Comparison of ENCODE assay signal across 10 cellular contexts in the genomic region with DNA sequence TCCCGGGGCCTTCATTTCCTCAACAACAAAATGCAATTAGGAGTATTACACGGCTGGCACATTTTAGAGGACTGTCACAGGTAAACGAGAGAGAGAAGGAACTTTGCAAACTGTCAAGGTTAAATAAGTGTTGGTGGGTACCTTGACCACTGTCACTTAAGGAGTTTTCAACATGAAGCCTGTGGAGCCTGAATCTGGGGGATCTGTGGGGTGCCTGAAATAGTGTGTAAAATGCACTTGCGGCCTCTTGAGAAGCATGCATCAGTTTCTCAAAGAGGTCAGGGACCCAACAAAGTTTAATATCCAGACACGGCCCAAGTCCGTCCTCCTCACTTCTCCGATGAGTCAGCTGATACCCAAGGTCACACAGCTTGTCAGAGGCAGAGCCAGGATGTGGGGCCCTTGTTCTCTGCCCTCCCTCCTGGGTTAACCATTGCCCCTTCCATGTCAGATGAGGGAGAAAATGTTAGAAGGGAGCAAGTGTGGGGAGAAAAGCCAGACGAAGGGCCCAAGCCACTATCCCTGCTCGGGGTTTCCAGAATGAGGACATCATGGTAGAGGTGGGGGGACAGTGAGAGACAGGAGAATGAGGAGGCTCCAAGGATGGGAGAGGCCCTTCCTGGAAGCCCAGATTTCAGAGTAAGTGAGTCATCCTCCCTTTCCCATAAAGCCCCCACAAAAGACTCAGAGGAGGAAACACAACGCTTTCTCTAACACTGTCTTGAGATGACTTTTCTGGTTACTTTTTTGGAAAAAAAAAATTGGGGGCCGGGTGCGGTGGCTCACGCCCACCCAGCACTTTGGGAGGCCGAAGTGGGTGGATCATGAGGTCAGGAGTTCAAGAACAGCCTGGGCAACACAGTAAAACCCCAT. TPM values are rescaled to one million over a fixed set of nuclear protein-coding genes. Genes with fewer than 3 reads are reported as not detected.
A peak's percentile ranks its signal among the peaks of the same experiment; 100 is the strongest.
DNase-seq lines count a peak whose midpoint lies in the region; ATAC-seq and TF ChIP-seq lines count a peak whose summit lies in the region.
"Had no signal": no experiment of that assay in that cellular context is flagged by ENCODE, and none has a peak within 500 bp of the region (broad histone marks: within the 10 kb centered on the region; RNA-seq: fewer than 3 reads in every experiment).

No MANE protein-coding gene starts in this region.

- H3K27ac Mint-ChIP-seq in CD8-positive, alpha-beta memory T cell, result peak overlapping the region in 1 of 8 donors; percentile 33
- H3K27ac Mint-ChIP-seq: IgD-negative memory B cell had no signal

- intact Hi-C loops in prostate gland (cut with DNase I), result no loop called here

- TF ChIP-seq CTCF in Peyer's patch (IDR thresholded peaks at IDR 0.05) (no peak), prostate gland (IDR thresholded peaks at IDR 0.05) (no peak), GM10266 (IDR thresholded peaks at IDR 0.05; ENCODE audit: control insufficient read depth, insufficient read depth, low read depth, missing control alignments) (no peak)

- no peak overlapping the region for H3K4me3 Mint-ChIP-seq in CD8-positive, alpha-beta memory T cell
- H3K4me3 Mint-ChIP-seq: IgD-negative memory B cell had no signal

- H3K36me3 ChIP-seq in CD8-positive, alpha-beta memory T cell (ENCODE audit: insufficient read depth, low read length), result no peaks in the 10 kb centered on the region
- no peaks in the 10 kb centered on the region for H3K36me3 ChIP-seq in Peyer's patch
- peaks cover 0 to 4% of the 10 kb centered on the region in 2 donors for H3K36me3 ChIP-seq in duodenal mucosa (ENCODE audit: control insufficient read depth in 1 of 2, insufficient read depth in 2 of 2, low read length in 2 of 2)
- no peaks in the 10 kb centered on the region for H3K36me3 ChIP-seq in prostate gland

- H3K4me1 Mint-ChIP-seq in CD8-positive, alpha-beta memory T cell, result peaks cover 7 to 14% (median 7%) of the 10 kb centered on the region in 3 donors

- no peak for ATAC-seq in GM19455 (IDR thresholded peaks at IDR 0.05; ENCODE audit: unreplicated experiment)
- no peak for ATAC-seq in GM18517 (IDR thresholded peaks at IDR 0.05; ENCODE audit: unreplicated experiment)
- ATAC-seq in GM21526 (IDR thresholded peaks at IDR 0.05; ENCODE audit: low FRiP score, unreplicated experiment), result no peak

- POLR2A ChIA-PET in CD8-positive, alpha-beta memory T cell (lab: Charles Lee), result no interaction called here

- H3K4me1 ChIP-seq in CD8-positive, alpha-beta memory T cell (ENCODE audit: insufficient read depth, low read length), result peaks cover 6% of the 10 kb centered on the region
- H3K4me1 ChIP-seq in Peyer's patch, result peaks cover 7 to 42% (median 11%) of the 10 kb centered on the region in 4 donors
- H3K4me1 ChIP-seq in duodenal mucosa (ENCODE audit: control insufficient read depth in 1 of 2, insufficient read depth in 2 of 2, low read length in 2 of 2), result peaks cover 53 to 60% of the 10 kb centered on the region in 2 donors
- H3K4me1 ChIP-seq in prostate gland (replicated peaks), result peaks cover 14% of the 10 kb centered on the region

- peak overlapping the region; percentile 44 for H3K27ac ChIP-seq in CD8-positive, alpha-beta memory T cell (ENCODE audit: low read depth, low read length)
- peak overlapping the region; percentile 25 to 94 (median 79) for H3K27ac ChIP-seq in Peyer's patch
- H3K27ac ChIP-seq in duodenal mucosa (ENCODE audit: low read depth, low read length), result peak overlapping the region; percentile 79
- peak overlapping the region; percentile 56 to 76 for H3K27ac ChIP-seq in prostate gland

- H3K9me3 ChIP-seq in CD8-positive, alpha-beta memory T cell (ENCODE audit: low read length), result no peaks in the 10 kb centered on the region
- H3K9me3 ChIP-seq in Peyer's patch (no peaks in the 10 kb centered on the region), duodenal mucosa (ENCODE audit: control insufficient read depth in 1 of 2, low read length in 2 of 2) (no peaks in the 10 kb centered on the region), prostate gland (no peaks in the 10 kb centered on the region)

- no peak overlapping the region for H3K4me3 ChIP-seq in CD8-positive, alpha-beta memory T cell (ENCODE audit: low read length)
- no peak overlapping the region for H3K4me3 ChIP-seq in Peyer's patch
- H3K4me3 ChIP-seq in duodenal mucosa (ENCODE audit: low read depth in 1 of 2, low read length in 2 of 2), result peak overlapping the region in 1 of 2 donors; percentile 10
- no peak overlapping the region for H3K4me3 ChIP-seq in prostate gland

- no peak for DNase-seq in CD8-positive, alpha-beta memory T cell
- DNase-seq in Peyer's patch (peak in 2 of 3 donors; percentile 67 to 82), prostate gland (ENCODE audit: low spot score) (no peak), GM10266 (ENCODE audit: extremely low spot score) (no peak)

- CTCF ChIA-PET in CD8-positive, alpha-beta memory T cell (lab: Charles Lee), result interaction anchor here (1.1 to 1.3 kb wide), 2 partner anchors 9 to 11 kb away, joined by 3 read pairs; no protein-coding TSS in a partner anchor

- H3K27me3 Mint-ChIP-seq in CD8-positive, alpha-beta memory T cell, result peaks cover 0 to 3% of the 10 kb centered on the region in 2 donors

- H3K9me3 Mint-ChIP-seq in CD8-positive, alpha-beta memory T cell, result no peaks in the 10 kb centered on the region
- H3K9me3 Mint-ChIP-seq: IgD-negative memory B cell had no signal

- TF ChIP-seq POLR2A in Peyer's patch (IDR thresholded peaks at IDR 0.05) (no peak), prostate gland (IDR thresholded peaks at IDR 0.05) (no peak)

- 73% methylated on average over 14 of the region's 14 CpGs for WGBS in prostate gland

- no peaks in the 10 kb centered on the region for H3K27me3 ChIP-seq in CD8-positive, alpha-beta memory T cell (ENCODE audit: insufficient read depth, low read length, poor library complexity, severe bottlenecking)
- no peaks in the 10 kb centered on the region for H3K27me3 ChIP-seq in Peyer's patch
- no peaks in the 10 kb centered on the region for H3K27me3 ChIP-seq in duodenal mucosa (ENCODE audit: control insufficient read depth in 1 of 2, insufficient read depth in 2 of 2, low read length in 2 of 2)
- no peaks in the 10 kb centered on the region for H3K27me3 ChIP-seq in prostate gland (replicated peaks; ENCODE audit: insufficient read depth)

- peaks cover 0 to 3% (median 0%) of the 10 kb centered on the region in 3 donors for H3K36me3 Mint-ChIP-seq in CD8-positive, alpha-beta memory T cell

- H3K9ac ChIP-seq in duodenal mucosa (ENCODE audit: low read depth in 1 of 2, low read length in 2 of 2), result peak overlapping the region; percentile 28 to 60

RNA-seq across cellular contexts. Expression of a gene that starts 42.2 kb away (rescaled TPM):
- under 1 TPM; 0.15 to 0.16 TPM for total RNA-seq in CD8-positive, alpha-beta memory T cell
- polyA plus RNA-seq in CD8-positive, alpha-beta memory T cell, result not detected
- total RNA-seq in Peyer's patch (100 to 1,000 TPM in 1 of 4 donors, 10 to 100 TPM in 3; 47.9 to 106 (median 95.9) TPM), prostate gland (10 to 100 TPM; 30.8 to 45.9 TPM)
- total RNA-seq: SK-MEL-5 had no signal
- polyA plus RNA-seq: IgD-negative memory B cell had no signal

RNA-seq across cellular contexts. Expression of a gene that starts 49.9 kb away (rescaled TPM):
- 10 to 100 TPM; 41.7 to 42.6 TPM for total RNA-seq in CD8-positive, alpha-beta memory T cell
- polyA plus RNA-seq in CD8-positive, alpha-beta memory T cell, result 20.5 TPM
- total RNA-seq in Peyer's patch (10 to 100 TPM; 24.5 to 37.6 (median 24.6) TPM), prostate gland (10 to 100 TPM; 35.4 to 42.5 TPM)

Comparison
In these comparisons a context has a peak if more than half of its experiments do, and no peak if none do; other contexts are left out.
1. DNase-seq: peak in Peyer's patch (2 of 3); none in CD8-positive, alpha-beta memory T cell (0 of 5), prostate gland (single experiment) and GM10266 (single experiment).
2. RNA of a gene that starts 42.2 kb away (total RNA-seq): 47.9 to 106 TPM in Peyer's patch and 30.8 to 45.9 TPM in prostate gland; 0.15 to 0.16 TPM in CD8-positive, alpha-beta memory T cell; every median in the first group is over 10 times any median in the second.
3. Peak in every context shown above with its lines, with median percentiles within 50 percentile points of each other: H3K27ac ChIP-seq.